In genomic region chr2:189954989-189955388, GRCh38 we compare ENCODE assay signal across 9 cellular contexts.
A peak's percentile ranks its signal among the peaks of the same experiment; 100 is the strongest.
DNase-seq lines count a peak whose midpoint lies in the region; ATAC-seq and TF ChIP-seq lines count a peak whose summit lies in the region.
"Had no signal": no experiment of that assay in that cellular context is flagged by ENCODE, and none has a peak within 500 bp of the region (broad histone marks: within the 10 kb centered on the region; RNA-seq: fewer than 3 reads in every experiment).

No MANE protein-coding gene starts in this region.

- no peaks in the 10 kb centered on the region for H3K36me3 ChIP-seq in osteoblast (ENCODE audit: insufficient read depth, low read length)

- no peaks in the 10 kb centered on the region for H3K4me1 ChIP-seq in osteoblast (ENCODE audit: insufficient read depth, low read length)

- no peaks in the 10 kb centered on the region for H3K79me2 ChIP-seq in osteoblast (ENCODE audit: insufficient read depth, low read length)

- no peaks in the 10 kb centered on the region for H4K20me1 ChIP-seq in osteoblast (ENCODE audit: insufficient read depth, low read length)

- no peak overlapping the region for H3K27ac ChIP-seq in osteoblast (ENCODE audit: low read depth, low read length)

- peak overlapping the region; percentile 76 for H2AFZ ChIP-seq in osteoblast (ENCODE audit: low read length)

- H3K4me3 ChIP-seq in osteoblast (ENCODE audit: insufficient read depth, low read length) = no peak overlapping the region

- ATAC-seq in HG02763 (IDR thresholded peaks at IDR 0.05; ENCODE audit: unreplicated experiment) (peak; percentile 41), HG03575 (IDR thresholded peaks at IDR 0.05; ENCODE audit: extremely low read depth, insufficient number of reproducible peaks, low FRiP score, unreplicated experiment) (peak; percentile 21)

- no peaks in the 10 kb centered on the region for H3K9me3 ChIP-seq in osteoblast (ENCODE audit: low read depth, low read length)

- H3K27me3 ChIP-seq in osteoblast (ENCODE audit: insufficient read depth, low read length) = no peaks in the 10 kb centered on the region

- no peak for TF ChIP-seq CTCF in osteoblast (IDR thresholded peaks at IDR 0.05; ENCODE audit: extremely low read depth, low read depth, low read length)

- peak; percentile 31 for DNase-seq in NCI-H2107 treated with DMSO at 0.1 percent for 48 hours (lab: John Stamatoyannopoulos, UW; ENCODE audit: unreplicated experiment)
- DNase-seq in NCI-H2107 (lab: John Stamatoyannopoulos, UW) = no peak
- no peak for DNase-seq in osteoblast (ENCODE audit: insufficient read length, low spot score, missing footprints)
- DNase-seq in NCI-H2196 (lab: John Stamatoyannopoulos, UW; ENCODE audit: unreplicated experiment) = no peak
- no peak for DNase-seq in globus pallidus (ENCODE audit: low spot score)
- DNase-seq in cerebellar cortex (ENCODE audit: low spot score) = no peak
- DNase-seq: KBM-7 had no signal

- H3K4me2 ChIP-seq in osteoblast (ENCODE audit: insufficient read depth, low read length) = no peak overlapping the region
